ENCODE assay signal across 33 cellular contexts in genomic region chr20:9711872-9712271, GRCh38.
"Had no signal": no experiment of that assay in that cellular context is flagged by ENCODE, and none has a peak within 500 bp of the region (broad histone marks: within the 10 kb centered on the region; RNA-seq: fewer than 3 reads in every experiment).

No MANE protein-coding gene starts in this region.

- ATAC-seq: activated naive CD4-positive, alpha-beta T cell treated with anti-CD3 and anti-CD28 coated beads, Interleukin-2, amount 50 U/mL, for 72 hours; activated naive CD8-positive, alpha-beta T cell treated with anti-CD3 and anti-CD28 coated beads, Interleukin-2, amount 50 U/mL, for 24 hours; activated T-cell treated with anti-CD3 and anti-CD28 coated beads, Interleukin-2, amount 50 U/mL, for 4 hours; activated T-cell treated with anti-CD3 and anti-CD28 coated beads, Interleukin-2, amount 50 U/mL, for 72 hours; activated T-helper 17 cell treated with anti-CD3 and anti-CD28 coated beads, Interleukin-2, amount 50 U/mL, for 72 hours; body of pancreas had no signal

- H3K9me3 ChIP-seq: adrenal gland, ascending aorta, body of pancreas, breast epithelium had no signal

- DNase-seq: activated effector memory CD4-positive, alpha-beta T cell treated with anti-CD3 and anti-CD28 coated beads, Interleukin-2, amount 50 U/mL, for 16 hours; activated effector memory CD4-positive, alpha-beta T cell treated with Interleukin-2 at 50 U/mL for 16 hours; activated gamma-delta T cell; activated gamma-delta T cell treated with Interleukin-2 at 50 U/mL for 16 hours; activated naive CD4-positive, alpha-beta T cell; activated naive CD4-positive, alpha-beta T cell treated with anti-CD3 and anti-CD28 coated beads for 36 hours; activated naive CD4-positive, alpha-beta T cell treated with anti-CD3 and anti-CD28 coated beads, Interleukin-2, amount 10 ng/mL, durations not matched to agents 7 days and 5 days; activated naive CD4-positive, alpha-beta T cell treated with anti-CD3 and anti-CD28 coated beads, Interleukin-2, amount 50 U/mL, for 16 hours; activated naive CD4-positive, alpha-beta T cell treated with Interleukin-2 at 50 U/mL for 16 hours; activated naive CD8-positive, alpha-beta T cell treated with anti-CD3 and anti-CD28 coated beads for 36 hours; activated naive CD8-positive, alpha-beta T cell treated with anti-CD3 and anti-CD28 coated beads, Interleukin-2, amount 10 ng/mL, durations not matched to agents 7 days and 5 days; activated naive CD8-positive, alpha-beta T cell treated with anti-CD3 and anti-CD28 coated beads, Interleukin-2, amount 50 U/mL, for 24 hours; activated T-cell treated with anti-CD3 and anti-CD28 coated beads, Interleukin-2, amount 50 U/mL, for 24 hours; activated T-cell treated with anti-CD3 and anti-CD28 coated beads, Interleukin-2, amount 50 U/mL, for 4 hours; activated T-cell treated with anti-CD3 and anti-CD28 coated beads, Interleukin-2, amount 50 U/mL, for 48 hours; activated T-cell treated with anti-CD3 and anti-CD28 coated beads, Interleukin-2, amount 50 U/mL, for 72 hours; adrenal gland; amniotic stem cell; amygdala; anterior cingulate cortex; aorta; body of pancreas; brain microvascular endothelial cell; caudate nucleus; central memory CD4-positive, alpha-beta T cell; cerebellar nuclear complex had no signal

- H3K27ac ChIP-seq: adrenal gland, ascending aorta, body of pancreas, brain microvascular endothelial cell, breast epithelium, cardiac muscle cell had no signal

- H3K4me3 ChIP-seq: adrenal gland, ascending aorta, body of pancreas, breast epithelium, cardiac muscle cell had no signal

- H3K36me3 ChIP-seq: adrenal gland, ascending aorta, brain microvascular endothelial cell, breast epithelium, cardiac muscle cell had no signal

- H3K4me1 ChIP-seq: adrenal gland, ascending aorta, body of pancreas, breast epithelium had no signal

- FAIRE-seq: astrocyte, bronchial epithelial cell had no signal

- H3K27me3 ChIP-seq: adrenal gland, ascending aorta, body of pancreas, brain microvascular endothelial cell, breast epithelium, cardiac muscle cell had no signal
